In the genomic region with DNA sequence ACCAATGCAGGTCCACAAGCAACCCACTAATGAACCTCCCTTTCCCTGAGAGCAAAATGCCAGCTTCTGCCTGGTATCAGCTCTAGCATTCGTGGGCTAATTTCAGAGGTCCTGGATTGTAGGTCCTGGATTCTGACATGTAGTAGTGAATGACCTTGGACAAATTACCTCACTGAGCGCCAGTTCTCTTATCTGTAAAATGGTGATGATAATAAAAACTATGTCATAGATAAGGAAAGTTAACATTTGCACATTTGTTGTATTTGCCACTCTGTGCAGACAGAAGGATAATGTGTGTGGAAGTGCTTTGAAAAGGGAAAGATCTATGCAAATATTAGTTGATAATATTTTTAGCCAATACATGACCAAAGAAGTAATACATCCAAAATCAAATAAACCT, we compare ENCODE assay signal across 10 cellular contexts. TPM values are rescaled to one million over a fixed set of nuclear protein-coding genes. Genes with fewer than 3 reads are reported as not detected.
DNase-seq lines count a peak whose midpoint lies in the region; ATAC-seq and TF ChIP-seq lines count a peak whose summit lies in the region.
"Had no signal": no experiment of that assay in that cellular context is flagged by ENCODE, and none has a peak within 500 bp of the region (broad histone marks: within the 10 kb centered on the region; RNA-seq: fewer than 3 reads in every experiment).

No MANE protein-coding gene starts in this region.

- H3K9me3 Mint-ChIP-seq in T-helper 2 cell treated with Interferon-gamma antibody and Interleukin-4, amounts not matched to agents 5 μg/mL and 100 μg/mL, for 36 hours = no peaks in the 10 kb centered on the region
- H3K9me3 Mint-ChIP-seq in endodermal cell = no peaks in the 10 kb centered on the region

- no peaks in the 10 kb centered on the region for H3K4me1 ChIP-seq in MM.1S (ENCODE audit: low read length)
- H3K4me1 ChIP-seq in endodermal cell (ENCODE audit: control insufficient read depth, insufficient read depth, low read length) = peaks cover 6% of the 10 kb centered on the region
- peaks cover 37% of the 10 kb centered on the region for H3K4me1 ChIP-seq in skeletal muscle satellite cell (ENCODE audit: control insufficient read depth, insufficient read depth, low read length)

- H3K27ac ChIP-seq in MM.1S (ENCODE audit: low read length) (no peak overlapping the region), endodermal cell (ENCODE audit: low read depth, low read length) (no peak overlapping the region)
- H3K27ac ChIP-seq: testis, WERI-Rb-1 had no signal

- H3K79me2 ChIP-seq in MM.1S (ENCODE audit: low read length) = peaks cover 1% of the 10 kb centered on the region

- H3K4me3 ChIP-seq in MM.1S (ENCODE audit: low read length) (no peak overlapping the region), endodermal cell (ENCODE audit: low read length) (peak overlapping the region; percentile 77), skeletal muscle satellite cell (ENCODE audit: low read length) (peak overlapping the region; percentile 65)

- no peaks in the 10 kb centered on the region for H3K27me3 Mint-ChIP-seq in T-helper 2 cell treated with Interferon-gamma antibody and Interleukin-4, amounts not matched to agents 5 μg/mL and 100 μg/mL, for 36 hours (ENCODE audit: low read depth)
- H3K27me3 Mint-ChIP-seq in endodermal cell (ENCODE audit: insufficient read depth) = peaks cover 63% of the 10 kb centered on the region

- peaks cover 16% of the 10 kb centered on the region for H3F3A ChIP-seq in MM.1S (ENCODE audit: insufficient read depth, low read length)

- 89 to 100% methylated on average over 2 of the region's 2 CpGs for whole genome bisulfite sequencing in endodermal cell (ENCODE audit: insufficient coverage in 1 of 2, insufficient read length in 1 of 2), 2 experiments

- H3K36me3 Mint-ChIP-seq in T-helper 2 cell treated with Interferon-gamma antibody and Interleukin-4, amounts not matched to agents 5 μg/mL and 100 μg/mL, for 36 hours (ENCODE audit: low read depth) = peaks cover 3% of the 10 kb centered on the region
- no peaks in the 10 kb centered on the region for H3K36me3 Mint-ChIP-seq in endodermal cell (ENCODE audit: low read depth)

- no peaks in the 10 kb centered on the region for H3K9me3 ChIP-seq in MM.1S (replicated peaks; ENCODE audit: insufficient read depth, low read length)
- H3K9me3 ChIP-seq in endodermal cell (ENCODE audit: control insufficient read depth, low read length) = no peaks in the 10 kb centered on the region
- no peaks in the 10 kb centered on the region for H3K9me3 ChIP-seq in skeletal muscle satellite cell (replicated peaks; ENCODE audit: low read length)
- H3K9me3 ChIP-seq: testis had no signal

- H3K27ac Mint-ChIP-seq in T-helper 2 cell treated with Interferon-gamma antibody and Interleukin-4, amounts not matched to agents 5 μg/mL and 100 μg/mL, for 36 hours = no peak overlapping the region
- H3K27ac Mint-ChIP-seq in endodermal cell = no peak overlapping the region

- H3K27me3 ChIP-seq in MM.1S (replicated peaks; ENCODE audit: insufficient read depth, low read length) (0 out of 2 replicates have a peak, but pooled peaks cover 16% of the 10 kb centered on the region), endodermal cell (ENCODE audit: control insufficient read depth, insufficient read depth, low read length, poor library complexity, severe bottlenecking) (peaks cover 9% of the 10 kb centered on the region), skeletal muscle satellite cell (ENCODE audit: control insufficient read depth, insufficient read depth, low read length) (no peaks in the 10 kb centered on the region)
- H3K27me3 ChIP-seq: testis had no signal

- ATAC-seq in GM21381 (IDR thresholded peaks at IDR 0.05; ENCODE audit: unreplicated experiment) (no peak), HG03280 (IDR thresholded peaks at IDR 0.05; ENCODE audit: unreplicated experiment) (no peak)

- no peaks in the 10 kb centered on the region for H3K9me2 ChIP-seq in MM.1S (replicated peaks; ENCODE audit: insufficient read depth, low read length)

- no peaks in the 10 kb centered on the region for H3K36me3 ChIP-seq in MM.1S (replicated peaks; ENCODE audit: insufficient read depth, low read length)
- H3K36me3 ChIP-seq in endodermal cell (ENCODE audit: control insufficient read depth, insufficient read depth, low read length) = no peaks in the 10 kb centered on the region
- no peaks in the 10 kb centered on the region for H3K36me3 ChIP-seq in skeletal muscle satellite cell (ENCODE audit: insufficient read depth, low read length)
- H3K36me3 ChIP-seq: WERI-Rb-1 had no signal

- H3K4me2 ChIP-seq in MM.1S (ENCODE audit: low read depth, low read length) (peak overlapping the region; percentile 64; the same call in 1 of the 2 replicates), skeletal muscle satellite cell (ENCODE audit: low read length) (peak overlapping the region; percentile 86)

- H3K4me3 Mint-ChIP-seq in T-helper 2 cell treated with Interferon-gamma antibody and Interleukin-4, amounts not matched to agents 5 μg/mL and 100 μg/mL, for 36 hours = peak overlapping the region; percentile 79
- H3K4me3 Mint-ChIP-seq in endodermal cell = peak overlapping the region; percentile 62

- TF ChIP-seq CTCF in MM.1S (IDR thresholded peaks at IDR 0.05; ENCODE audit: low read length) = no peak
- no peak for TF ChIP-seq CTCF in endodermal cell (conservative IDR thresholded peaks at IDR 0.05)

- H3K9ac ChIP-seq in MM.1S (ENCODE audit: low read length) (no peak overlapping the region), endodermal cell (ENCODE audit: extremely low read depth, low read length, poor library complexity, severe bottlenecking) (no peak overlapping the region), skeletal muscle satellite cell (ENCODE audit: low read depth, low read length) (no peak overlapping the region)

- no peaks in the 10 kb centered on the region for H4K20me1 ChIP-seq in MM.1S (ENCODE audit: insufficient read depth, low read length)

- no peak overlapping the region for H2AFZ ChIP-seq in MM.1S (ENCODE audit: low read length)

- no peak for DNase-seq in T-helper 2 cell treated with Interferon-gamma antibody and Interleukin-4, amounts not matched to agents 5 μg/mL and 100 μg/mL, for 36 hours (ENCODE audit: low spot score)
- DNase-seq in T-helper 2 cell = no peak
- no peak for DNase-seq in MM.1S
- no peak for DNase-seq in endodermal cell
- DNase-seq in NAMALWA (ENCODE audit: low spot score) = no peak
- DNase-seq: testis, WERI-Rb-1 had no signal

- H3K4me1 Mint-ChIP-seq in T-helper 2 cell treated with Interferon-gamma antibody and Interleukin-4, amounts not matched to agents 5 μg/mL and 100 μg/mL, for 36 hours (ENCODE audit: low read depth) = peaks cover 59% of the 10 kb centered on the region
- peaks cover 23% of the 10 kb centered on the region for H3K4me1 Mint-ChIP-seq in endodermal cell

RNA-seq across cellular contexts. Expression of gene TET3, which starts 4.1 kb away (rescaled TPM):
- 10 to 100 TPM; 23.5 to 26.3 TPM for total RNA-seq in endodermal cell
- 12.5 TPM for polyA plus RNA-seq in endodermal cell (2013, experiment 1 of 2)
- 12.4 TPM for polyA plus RNA-seq in endodermal cell (2013, experiment 2 of 2)
- total RNA-seq in skeletal muscle satellite cell (2012; rRNA removed) = 2.3 and 2.6 TPM in 2 replicates

RNA-seq across cellular contexts. Expression of gene DGUOK, which starts 53.9 kb away (rescaled TPM):
- 10 to 100 TPM; 61.1 to 85.2 TPM for total RNA-seq in endodermal cell
- polyA plus RNA-seq in endodermal cell (2013, experiment 1 of 2) = 121 TPM
- 111 TPM for polyA plus RNA-seq in endodermal cell (2013, experiment 2 of 2)
- total RNA-seq in skeletal muscle satellite cell (2012; rRNA removed) = 55.5 and 60.8 TPM in 2 replicates
